1 cellular context compared by ENCODE assay signal in genomic region chr20:63315240-63315981, GRCh38.
TF ChIP-seq lines count a peak whose summit lies in the region.

No MANE protein-coding gene starts in this region.

TF ChIP-seq in H1, 55 proteins besides CTCF, POLR2A, EP300 and RAD21:
- TF ChIP-seq TAF7 (optimal IDR thresholded peaks at IDR 0.05; ENCODE audit: borderline replicate concordance, low read depth, low read length) (no peak), RNF2 (IDR thresholded peaks at IDR 0.05; ENCODE audit: borderline replicate concordance, low read depth, low read length, missing control alignments, poor library complexity, severe bottlenecking) (no peak), YY1 (IDR thresholded peaks at IDR 0.05; ENCODE audit: low read depth, low read length) (no peak), NANOG (IDR thresholded peaks at IDR 0.05; ENCODE audit: insufficient read depth, low read depth, low read length, poor library complexity, severe bottlenecking) (no peak), CBX8 (IDR thresholded peaks at IDR 0.05; ENCODE audit: borderline replicate concordance, low read depth, low read length) (no peak), USF2 (IDR thresholded peaks at IDR 0.05; ENCODE audit: low read length) (no peak), EZH2 (IDR thresholded peaks at IDR 0.05; ENCODE audit: low read depth, low read length, severe bottlenecking) (no peak), SRF (IDR thresholded peaks at IDR 0.05; ENCODE audit: low read depth, low read length) (no peak), BRCA1 (IDR thresholded peaks at IDR 0.05; ENCODE audit: low read depth, low read length) (no peak), POLR2AphosphoS5 (IDR thresholded peaks at IDR 0.05; ENCODE audit: low read depth, low read length) (no peak), TAF1 (IDR thresholded peaks at IDR 0.05; ENCODE audit: low read depth, low read length) (no peak), MAX (IDR thresholded peaks at IDR 0.05) (no peak), SIX5 (IDR thresholded peaks at IDR 0.05; ENCODE audit: low read depth, low read length) (no peak), BCL11A (IDR thresholded peaks at IDR 0.05; ENCODE audit: low read depth in 2 of 2, low read length in 2 of 2) (no peak)
